8 cellular contexts compared by ENCODE assay signal in the genomic region with DNA sequence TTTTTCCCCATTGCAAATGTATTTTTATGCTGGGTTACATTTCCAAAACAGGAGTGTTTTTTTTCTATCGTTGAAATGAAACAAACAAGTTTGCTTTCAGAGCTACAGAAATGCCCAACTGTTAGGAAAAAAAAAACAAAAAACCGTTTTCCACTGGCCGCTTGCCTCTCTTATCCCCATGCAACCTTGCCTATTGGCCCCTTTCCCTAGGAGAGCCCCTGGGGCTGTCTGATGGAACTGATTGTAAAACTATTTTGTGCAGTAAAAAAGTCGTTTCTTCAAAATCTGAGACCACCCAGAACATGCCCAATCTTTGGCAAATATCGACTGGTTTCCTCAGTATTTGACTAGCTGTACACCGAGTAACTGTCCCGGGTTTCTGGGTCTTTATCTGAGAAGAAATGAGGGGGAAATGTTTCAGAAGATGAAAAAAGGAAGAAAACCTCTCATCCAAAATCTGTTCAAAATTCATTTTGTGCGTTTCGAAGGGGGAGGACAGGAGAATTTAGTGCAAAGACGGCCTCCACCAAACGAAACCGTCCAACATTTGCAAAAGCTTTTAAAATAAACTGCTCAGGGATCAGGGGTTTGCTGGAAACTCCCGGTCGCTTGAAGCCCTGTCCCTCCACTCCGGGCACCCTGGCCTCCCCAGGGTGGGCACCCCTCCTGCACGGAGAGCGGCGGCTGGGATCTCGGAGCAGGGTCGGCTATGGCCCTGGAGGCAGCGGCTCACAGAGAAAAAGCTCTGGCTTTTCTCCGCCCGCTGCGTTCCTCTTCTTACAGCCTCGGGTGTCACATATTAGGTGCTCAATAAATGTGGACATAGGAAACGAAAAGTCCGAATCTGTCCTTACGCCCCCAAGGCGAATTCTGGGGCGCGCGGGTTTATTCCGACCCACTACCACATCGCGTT. TPM values are rescaled to one million over a fixed set of nuclear protein-coding genes. Genes with fewer than 3 reads are reported as not detected.
DNase-seq lines count a peak whose midpoint lies in the region; ATAC-seq, FAIRE-seq and TF ChIP-seq lines count a peak whose summit lies in the region.

No MANE protein-coding gene starts in this region.

- DNase-seq in Caco-2 (no peak), T-helper 17 cell (no peak), progenitor cell of endocrine pancreas (ENCODE audit: low spot score, unreplicated experiment) (no peak), GM12891 (ENCODE audit: insufficient read length, low spot score) (no peak), RWPE1 (ENCODE audit: low spot score) (no peak), OCI-LY7 (ENCODE audit: low spot score) (no peak)
- DNase-seq in effector CD8-positive, alpha-beta T cell (lab: John Stamatoyannopoulos, UW): no peak

- H3K27ac Mint-ChIP-seq in Caco-2 (ENCODE audit: unreplicated experiment): no peak overlapping the region
- peak overlapping the region; percentile 34 for H3K27ac Mint-ChIP-seq in T-helper 17 cell
- peak overlapping the region; percentile 49 for H3K27ac Mint-ChIP-seq in progenitor cell of endocrine pancreas

- no peaks in the 10 kb centered on the region for H3K36me3 ChIP-seq in Caco-2 (ENCODE audit: control insufficient read depth, insufficient read depth, low read length)
- H3K36me3 ChIP-seq in gastroesophageal sphincter: no peaks in the 10 kb centered on the region
- no peaks in the 10 kb centered on the region for H3K36me3 ChIP-seq in OCI-LY7 (ENCODE audit: insufficient read depth, low read length)

- H3K9me2 ChIP-seq in OCI-LY7 (ENCODE audit: insufficient read depth, low read length): no peaks in the 10 kb centered on the region

- H3K27me3 Mint-ChIP-seq in Caco-2 (ENCODE audit: insufficient read depth, unreplicated experiment) (peaks cover 25% of the 10 kb centered on the region), T-helper 17 cell (peaks cover 4% of the 10 kb centered on the region), progenitor cell of endocrine pancreas (peaks cover 60% of the 10 kb centered on the region)

- H3K9me3 ChIP-seq in Caco-2: no peaks in the 10 kb centered on the region
- H3K9me3 ChIP-seq in T-helper 17 cell (ENCODE audit: control insufficient read depth, low read length, poor library complexity, severe bottlenecking): no peaks in the 10 kb centered on the region
- no peaks in the 10 kb centered on the region for H3K9me3 ChIP-seq in gastroesophageal sphincter
- H3K9me3 ChIP-seq in OCI-LY7 (ENCODE audit: low read length): no peaks in the 10 kb centered on the region

- peak overlapping the region; percentile 88 for H3K4me3 Mint-ChIP-seq in Caco-2 (ENCODE audit: unreplicated experiment)
- H3K4me3 Mint-ChIP-seq in T-helper 17 cell: peak overlapping the region; percentile 81
- peak overlapping the region; percentile 77 for H3K4me3 Mint-ChIP-seq in progenitor cell of endocrine pancreas (ENCODE audit: low read depth)

- no peak overlapping the region for H3K4me2 ChIP-seq in OCI-LY7 (ENCODE audit: low read length)

- no peaks in the 10 kb centered on the region for H3K4me1 Mint-ChIP-seq in Caco-2 (ENCODE audit: low read depth, unreplicated experiment)
- peaks cover 18% of the 10 kb centered on the region for H3K4me1 Mint-ChIP-seq in T-helper 17 cell
- no peaks in the 10 kb centered on the region for H3K4me1 Mint-ChIP-seq in progenitor cell of endocrine pancreas (ENCODE audit: low read depth)

- H2AFZ ChIP-seq in OCI-LY7 (ENCODE audit: low read length): no peak overlapping the region

- no peak for TF ChIP-seq EP300 in gastroesophageal sphincter (IDR thresholded peaks at IDR 0.05)

- CTCF ChIA-PET in Caco-2 (lab: Charles Lee) (no interaction called here), RWPE1 (lab: Yijun Ruan, JAX) (no interaction called here), OCI-LY7 (lab: Charles Lee; ENCODE audit: unreplicated experiment) (no interaction called here)

- no peak for FAIRE-seq in GM12891 (lab: Jason Lieb, UNC)

- BruUV-seq in Caco-2 (replicated peaks; lab: Mats Ljungman, UMichigan) (no TSS peak), OCI-LY7 (replicated peaks; lab: Mats Ljungman, UMichigan) (no TSS peak)

- H3K9me3 Mint-ChIP-seq in Caco-2 (ENCODE audit: unreplicated experiment): no peaks in the 10 kb centered on the region
- H3K9me3 Mint-ChIP-seq in progenitor cell of endocrine pancreas (ENCODE audit: low read depth): no peaks in the 10 kb centered on the region

- ATAC-seq in T-helper 17 cell: no peak
- no peak for ATAC-seq in gastroesophageal sphincter

- peak overlapping the region; percentile 78 for H3K4me3 ChIP-seq in Caco-2 (ENCODE audit: low read depth, low read length)
- peak overlapping the region; percentile 43 to 71 for H3K4me3 ChIP-seq in gastroesophageal sphincter
- no peak overlapping the region for H3K4me3 ChIP-seq in OCI-LY7 (ENCODE audit: low read depth, low read length, poor library complexity, severe bottlenecking)

- H4K20me1 ChIP-seq in OCI-LY7 (ENCODE audit: insufficient read depth, low read length): no peaks in the 10 kb centered on the region

- intact Hi-C loops in Caco-2 (cut with micrococcal nuclease; ENCODE audit: unreplicated experiment) (no loop called here), OCI-LY7 (cut with micrococcal nuclease; ENCODE audit: unreplicated experiment) (no loop called here)

- no peaks in the 10 kb centered on the region for H3K79me2 ChIP-seq in OCI-LY7 (ENCODE audit: insufficient read depth, low read depth, low read length)

- no peak for TF ChIP-seq CTCF in Caco-2 (IDR thresholded peaks at IDR 0.05; ENCODE audit: insufficient read depth in 1 of 2, low read depth in 1 of 2, low read length in 1 of 2, severe bottlenecking in 1 of 2, unreplicated experiment in 1 of 2)
- TF ChIP-seq CTCF in gastroesophageal sphincter (IDR thresholded peaks at IDR 0.05): no peak
- TF ChIP-seq CTCF in progenitor cell of endocrine pancreas (IDR thresholded peaks at IDR 0.05; ENCODE audit: unreplicated experiment): no peak
- TF ChIP-seq CTCF in RWPE1 (conservative IDR thresholded peaks at IDR 0.05; ENCODE audit: low read depth): no peak
- TF ChIP-seq CTCF in OCI-LY7 (conservative IDR thresholded peaks at IDR 0.05; ENCODE audit: low read length): no peak

- POLR2A ChIA-PET in Caco-2 (lab: Charles Lee) (no interaction called here), RWPE1 (lab: Yijun Ruan, JAX; ENCODE audit: low non-redundant PET) (no interaction called here), OCI-LY7 (lab: Charles Lee) (interaction anchor here (0.5 kb wide), 1 partner anchor 10 kb away, joined by 3 read pairs; no protein-coding TSS in a partner anchor)

- no peaks in the 10 kb centered on the region for H3K27me3 ChIP-seq in Caco-2 (replicated peaks; ENCODE audit: control insufficient read depth, insufficient read depth, low read length)
- peaks cover 25% of the 10 kb centered on the region for H3K27me3 ChIP-seq in gastroesophageal sphincter

- H3K36me3 Mint-ChIP-seq in Caco-2 (ENCODE audit: insufficient read depth, unreplicated experiment) (no peaks in the 10 kb centered on the region), T-helper 17 cell (ENCODE audit: low read depth) (no peaks in the 10 kb centered on the region), progenitor cell of endocrine pancreas (ENCODE audit: insufficient read depth) (no peaks in the 10 kb centered on the region)

- peaks cover 5% of the 10 kb centered on the region; the same call in 1 of the 2 replicates for H3K4me1 ChIP-seq in Caco-2
- peaks cover 0 to 50% (median 28%) of the 10 kb centered on the region in 3 donors for H3K4me1 ChIP-seq in gastroesophageal sphincter
- H3K4me1 ChIP-seq in OCI-LY7 (ENCODE audit: insufficient read depth, low read length, poor library complexity, severe bottlenecking): no peaks in the 10 kb centered on the region

- 11 to 12% methylated on average over 7 to 16 of the region's 35 CpGs for WGBS in gastroesophageal sphincter (ENCODE audit: low coverage in 1 of 2), 2 donors

- H3K27ac ChIP-seq in gastroesophageal sphincter (peak overlapping the region; percentile 41 to 91 (median 85)), RWPE1 (no peak overlapping the region), OCI-LY7 (ENCODE audit: low read depth, low read length, poor library complexity, severe bottlenecking) (no peak overlapping the region)

- TF ChIP-seq POLR2A in gastroesophageal sphincter (IDR thresholded peaks at IDR 0.05): no peak
- no peak for TF ChIP-seq POLR2A in GM12891 (IDR thresholded peaks at IDR 0.05; ENCODE audit: low read depth, low read length)

TF ChIP-seq in GM12891, 5 proteins besides CTCF, POLR2A, EP300 and RAD21:
- no peak for TF ChIP-seq POU2F2 (IDR thresholded peaks at IDR 0.05; ENCODE audit: low read depth, low read length)
- TF ChIP-seq PAX5 (IDR thresholded peaks at IDR 0.05; ENCODE audit: insufficient read depth, low read length, severe bottlenecking): no peak
- no peak for TF ChIP-seq POLR2AphosphoS5 (IDR thresholded peaks at IDR 0.05; ENCODE audit: low read depth, low read length)
- no peak for TF ChIP-seq SPI1 (IDR thresholded peaks at IDR 0.05; ENCODE audit: low read depth, low read length)
- TF ChIP-seq TAF1 (IDR thresholded peaks at IDR 0.05; ENCODE audit: low read depth, low read length): no peak
TF ChIP-seq in GM12891: peak in this region for 0.

RNA-seq across cellular contexts. Expression of a gene that starts 1.0 kb away (rescaled TPM):
- total RNA-seq in Caco-2 (2022) (1.9 and 3.2 TPM in 2 replicates), T-helper 17 cell (1 to 10 TPM; 7.0 to 7.2 TPM), gastroesophageal sphincter (10 to 100 TPM in 2 of 4 donors, 1 to 10 TPM in 2; 3.4 to 21.0 (median 11.0) TPM), progenitor cell of endocrine pancreas (13.6 and 14.6 TPM in 2 replicates), OCI-LY7 (2022) (not detected in 2 replicates)
- polyA plus RNA-seq in GM12891 (2012; ENCODE audit: low read depth, missing spikeins): 0.04 TPM
- not detected in 2 replicates for total RNA-seq in OCI-LY7 (2014; rRNA removed; shearing (Covaris generic))

Comparison
In these comparisons a context has a peak if more than half of its experiments do, and no peak if none do; other contexts are left out.
1. H3K27ac ChIP-seq: peak in gastroesophageal sphincter (4 of 4); none in RWPE1 (single experiment) and OCI-LY7 (single experiment).
2. Peak in every context shown above with its lines, with median percentiles within 50 percentile points of each other: H3K4me3 Mint-ChIP-seq.